8 cellular contexts compared by ENCODE assay signal in genomic region chr10:97333351-97333600, GRCh38. TPM values are rescaled to one million over a fixed set of nuclear protein-coding genes. Genes with fewer than 3 reads are reported as not detected.
DNase-seq lines count a peak whose midpoint lies in the region; ATAC-seq lines count a peak whose summit lies in the region.

No MANE protein-coding gene starts in this region.

- WGBS in iPS DF 6.9 (ENCODE audit: insufficient coverage, insufficient read length): no CpG with 5 or more reads among the region's 7 CpGs

- H3K27me3 ChIP-seq in CD4-positive, CD25-positive, alpha-beta regulatory T cell (ENCODE audit: control insufficient read depth, insufficient read depth, low read length): peaks cover 5% of the 10 kb centered on the region
- no peaks in the 10 kb centered on the region for H3K27me3 ChIP-seq in iPS DF 6.9 (ENCODE audit: control insufficient read depth, insufficient read depth, low read length)

- H3K4me1 Mint-ChIP-seq in CD4-positive, CD25-positive, alpha-beta regulatory T cell: peaks cover 8 to 59% (median 40%) of the 10 kb centered on the region in 4 donors
- peaks cover 30% of the 10 kb centered on the region for H3K4me1 Mint-ChIP-seq in activated T-helper 17 cell treated with anti-CD3 and anti-CD28 coated beads, Interleukin-2, amount 50 U/mL, for 72 hours
- peaks cover 45% of the 10 kb centered on the region for H3K4me1 Mint-ChIP-seq in stimulated activated memory B cell treated with anti-CD40 and anti-IgM and Interleukin-4, amounts not matched to agents 10 μg/mL and 1 μg/mL and 100 μg/mL, for 72 hours

- H3K27ac ChIP-seq in CD4-positive, CD25-positive, alpha-beta regulatory T cell (ENCODE audit: insufficient read depth, low read length, poor library complexity, severe bottlenecking): no peak overlapping the region
- no peak overlapping the region for H3K27ac ChIP-seq in iPS DF 6.9 (ENCODE audit: low read length)

- no peak for ATAC-seq in CD4-positive, CD25-positive, alpha-beta regulatory T cell (ENCODE audit: low read depth in 2 of 2)
- ATAC-seq in activated T-helper 17 cell treated with anti-CD3 and anti-CD28 coated beads, Interleukin-2, amount 50 U/mL, for 72 hours (replicated peaks): no peak
- no peak for ATAC-seq in stimulated activated memory B cell treated with anti-CD40 and anti-IgM and Interleukin-4, amounts not matched to agents 10 μg/mL and 1 μg/mL and 100 μg/mL, for 72 hours

- peak overlapping the region; percentile 93 to 97 (median 94) for H3K4me3 Mint-ChIP-seq in CD4-positive, CD25-positive, alpha-beta regulatory T cell
- H3K4me3 Mint-ChIP-seq in activated T-helper 17 cell treated with anti-CD3 and anti-CD28 coated beads, Interleukin-2, amount 50 U/mL, for 72 hours: peak overlapping the region; percentile 99
- H3K4me3 Mint-ChIP-seq in stimulated activated memory B cell treated with anti-CD40 and anti-IgM and Interleukin-4, amounts not matched to agents 10 μg/mL and 1 μg/mL and 100 μg/mL, for 72 hours: peak overlapping the region; percentile 86

- no peaks in the 10 kb centered on the region for H3K9me3 Mint-ChIP-seq in CD4-positive, CD25-positive, alpha-beta regulatory T cell
- H3K9me3 Mint-ChIP-seq in activated T-helper 17 cell treated with anti-CD3 and anti-CD28 coated beads, Interleukin-2, amount 50 U/mL, for 72 hours: no peaks in the 10 kb centered on the region
- no peaks in the 10 kb centered on the region for H3K9me3 Mint-ChIP-seq in stimulated activated memory B cell treated with anti-CD40 and anti-IgM and Interleukin-4, amounts not matched to agents 10 μg/mL and 1 μg/mL and 100 μg/mL, for 72 hours

- H3K4me3 ChIP-seq in CD4-positive, CD25-positive, alpha-beta regulatory T cell (ENCODE audit: low read depth, low read length): peak overlapping the region; percentile 92
- H3K4me3 ChIP-seq in iPS DF 6.9 (ENCODE audit: low read length): peak overlapping the region; percentile 98; the same call in 1 of the 2 replicates

- no peak for DNase-seq in CD4-positive, CD25-positive, alpha-beta regulatory T cell
- peak; percentile 20 for DNase-seq in HS-5 (ENCODE audit: low read depth)
- no peak for DNase-seq in iPS DF 6.9 (ENCODE audit: low read depth, low spot score)
- no peak for DNase-seq in middle frontal gyrus (ENCODE audit: extremely low spot score, low spot score)
- DNase-seq in activated CD8-positive, alpha-beta memory T cell treated with anti-CD3 and anti-CD28 coated beads for 24 hours: no peak
- no peak for DNase-seq in GM19238 (ENCODE audit: insufficient read length, low spot score)

- H3K4me1 ChIP-seq in CD4-positive, CD25-positive, alpha-beta regulatory T cell (ENCODE audit: control insufficient read depth, insufficient read depth, low read length, poor library complexity, severe bottlenecking): peaks cover 44% of the 10 kb centered on the region
- no peaks in the 10 kb centered on the region for H3K4me1 ChIP-seq in iPS DF 6.9 (ENCODE audit: control insufficient read depth, insufficient read depth, low read length)

- H3K27me3 Mint-ChIP-seq in CD4-positive, CD25-positive, alpha-beta regulatory T cell: peaks cover 21% of the 10 kb centered on the region
- H3K27me3 Mint-ChIP-seq in activated T-helper 17 cell treated with anti-CD3 and anti-CD28 coated beads, Interleukin-2, amount 50 U/mL, for 72 hours: no peaks in the 10 kb centered on the region
- no peaks in the 10 kb centered on the region for H3K27me3 Mint-ChIP-seq in stimulated activated memory B cell treated with anti-CD40 and anti-IgM and Interleukin-4, amounts not matched to agents 10 μg/mL and 1 μg/mL and 100 μg/mL, for 72 hours

- H3K36me3 ChIP-seq in CD4-positive, CD25-positive, alpha-beta regulatory T cell (ENCODE audit: control insufficient read depth, insufficient read depth, low read length): peaks cover 14% of the 10 kb centered on the region
- H3K36me3 ChIP-seq in iPS DF 6.9 (ENCODE audit: control insufficient read depth, insufficient read depth, low read length): peaks cover 8% of the 10 kb centered on the region; the same call in 1 of the 2 replicates

- H3K36me3 Mint-ChIP-seq in CD4-positive, CD25-positive, alpha-beta regulatory T cell: peaks cover 21% of the 10 kb centered on the region
- H3K36me3 Mint-ChIP-seq in activated T-helper 17 cell treated with anti-CD3 and anti-CD28 coated beads, Interleukin-2, amount 50 U/mL, for 72 hours (ENCODE audit: low read depth): peaks cover 16% of the 10 kb centered on the region
- peaks cover 9% of the 10 kb centered on the region for H3K36me3 Mint-ChIP-seq in stimulated activated memory B cell treated with anti-CD40 and anti-IgM and Interleukin-4, amounts not matched to agents 10 μg/mL and 1 μg/mL and 100 μg/mL, for 72 hours

- H3K27ac Mint-ChIP-seq in CD4-positive, CD25-positive, alpha-beta regulatory T cell: peak overlapping the region; percentile 87 to 95 (median 91)
- peak overlapping the region; percentile 94 for H3K27ac Mint-ChIP-seq in activated T-helper 17 cell treated with anti-CD3 and anti-CD28 coated beads, Interleukin-2, amount 50 U/mL, for 72 hours
- peak overlapping the region; percentile 85 for H3K27ac Mint-ChIP-seq in stimulated activated memory B cell treated with anti-CD40 and anti-IgM and Interleukin-4, amounts not matched to agents 10 μg/mL and 1 μg/mL and 100 μg/mL, for 72 hours

- H3K9me3 ChIP-seq in CD4-positive, CD25-positive, alpha-beta regulatory T cell (ENCODE audit: control insufficient read depth in 2 of 2, low read length in 2 of 2): no peaks in the 10 kb centered on the region
- no peaks in the 10 kb centered on the region for H3K9me3 ChIP-seq in iPS DF 6.9 (ENCODE audit: control insufficient read depth, insufficient read depth, low read length)

RNA-seq across cellular contexts. Expression of gene FRAT2, which starts 1.3 kb away (rescaled TPM):
- 28.0 TPM for total RNA-seq in CD4-positive, CD25-positive, alpha-beta regulatory T cell
- 10 to 100 TPM in 3 of 4 donors, 1 to 10 TPM in 1; 8.8 to 17.2 (median 10.9) TPM for polyA plus RNA-seq in CD4-positive, CD25-positive, alpha-beta regulatory T cell
- total RNA-seq in activated T-helper 17 cell treated with anti-CD3 and anti-CD28 coated beads, Interleukin-2, amount 50 U/mL, for 72 hours: 1 to 10 TPM; 4.7 to 9.7 TPM

RNA-seq across cellular contexts. Expression of gene FRAT1, which starts 14.2 kb away (rescaled TPM):
- 28.2 TPM for total RNA-seq in CD4-positive, CD25-positive, alpha-beta regulatory T cell
- 1 to 10 TPM; 5.6 to 8.9 (median 6.4) TPM for polyA plus RNA-seq in CD4-positive, CD25-positive, alpha-beta regulatory T cell
- total RNA-seq in activated T-helper 17 cell treated with anti-CD3 and anti-CD28 coated beads, Interleukin-2, amount 50 U/mL, for 72 hours: 1 to 10 TPM; 1.5 to 3.7 TPM

RNA-seq across cellular contexts. Expression of gene ARHGAP19, which starts 40.8 kb away (rescaled TPM):
- 12.9 TPM for total RNA-seq in CD4-positive, CD25-positive, alpha-beta regulatory T cell
- polyA plus RNA-seq in CD4-positive, CD25-positive, alpha-beta regulatory T cell: 10 to 100 TPM in 1 of 4 donors, 1 to 10 TPM in 3; 4.4 to 11.1 (median 6.8) TPM
- total RNA-seq in activated T-helper 17 cell treated with anti-CD3 and anti-CD28 coated beads, Interleukin-2, amount 50 U/mL, for 72 hours: 10 to 100 TPM; 44.6 to 46.4 TPM
